ENCODE assay signal across 21 cellular contexts in the genomic region with DNA sequence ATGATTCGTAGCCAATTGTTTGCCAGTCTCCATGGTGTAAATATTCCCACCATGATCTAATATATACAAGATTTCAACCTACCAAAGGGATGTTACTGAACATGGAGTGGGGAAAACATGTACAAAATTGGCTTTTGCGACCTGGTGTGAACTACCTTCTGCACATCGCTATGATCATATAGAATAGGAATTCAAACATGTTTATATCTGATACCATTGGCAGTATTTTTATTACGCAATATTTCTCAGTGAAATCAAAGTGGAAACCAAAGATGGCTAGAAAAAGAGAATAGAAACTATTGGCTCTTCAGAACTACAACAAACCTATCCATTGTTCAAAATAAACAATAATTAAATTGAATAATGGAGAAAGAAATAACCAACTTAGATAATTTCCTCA.
"Had no signal": no experiment of that assay in that cellular context is flagged by ENCODE, and none has a peak within 500 bp of the region (broad histone marks: within the 10 kb centered on the region; RNA-seq: fewer than 3 reads in every experiment).

No MANE protein-coding gene starts in this region.

- ATAC-seq: esophagus mucosa; gastrocnemius medialis; heart right ventricle; left lobe of liver; naive thymus-derived CD4-positive, alpha-beta T cell; psoas muscle had no signal

- H3K4me3 ChIP-seq: coronary artery, gastrocnemius medialis, heart right ventricle, psoas muscle, sigmoid colon, skin epidermis, stomach, thoracic aorta, transverse colon had no signal

- DNase-seq: effector CD8-positive, alpha-beta T cell; gastrocnemius medialis; heart right ventricle; hypothalamus; islet precursor cell; mammary epithelial cell; naive thymus-derived CD4-positive, alpha-beta T cell; nephron progenitor cell; psoas muscle; sigmoid colon; stimulated activated CD4-positive, alpha-beta T cell treated with anti-CD3 and anti-CD28 coated beads, Interleukin-2, amount 100 ng/mL, for 24 hours; stimulated activated CD4-positive, alpha-beta T cell treated with anti-CD3 and anti-CD28 coated beads, Interleukin-4, amount 100 ng/mL, for 4 hours; stimulated activated naive CD4-positive, alpha-beta T cell; stomach; substantia nigra; transverse colon had no signal
